Comparison of ENCODE assay signal across 11 cellular contexts in genomic region chr4:2861631-2862436, GRCh38. TPM values are rescaled to one million over a fixed set of nuclear protein-coding genes. Genes with fewer than 3 reads are reported as not detected.
DNase-seq lines count a peak whose midpoint lies in the region; ATAC-seq, FAIRE-seq and TF ChIP-seq lines count a peak whose summit lies in the region.
"Had no signal": no experiment of that assay in that cellular context is flagged by ENCODE, and none has a peak within 500 bp of the region (broad histone marks: within the 10 kb centered on the region; RNA-seq: fewer than 3 reads in every experiment).

No MANE protein-coding gene starts in this region.

- H3K4me1 ChIP-seq in A549 (peaks cover 44% of the 10 kb centered on the region), HUES48 (ENCODE audit: control insufficient read depth, insufficient read depth, low read length) (peaks cover 51% of the 10 kb centered on the region)

- H3K9me3 ChIP-seq in A549 (no peaks in the 10 kb centered on the region), HUES48 (ENCODE audit: control insufficient read depth, insufficient read depth, low read length) (no peaks in the 10 kb centered on the region)

- H3K4me1 Mint-ChIP-seq in effector memory CD8-positive, alpha-beta T cell (ENCODE audit: low read depth in 2 of 2) = peaks cover 45 to 81% of the 10 kb centered on the region in 2 donors
- peaks cover 39 to 85% (median 82%) of the 10 kb centered on the region in 4 donors for H3K4me1 Mint-ChIP-seq in naive thymus-derived CD8-positive, alpha-beta T cell

- TF ChIP-seq CTCF in A549 (IDR thresholded peaks at IDR 0.05) = no peak

- no peak for TF ChIP-seq POLR2A in A549 (IDR thresholded peaks at IDR 0.05; ENCODE audit: low read length)

- peak overlapping the region; percentile 2 to 19 for H3K4me3 Mint-ChIP-seq in effector memory CD8-positive, alpha-beta T cell
- peak overlapping the region in 3 of 10 donors; percentile 12 to 52 (median 41) for H3K4me3 Mint-ChIP-seq in naive thymus-derived CD8-positive, alpha-beta T cell
- H3K4me3 Mint-ChIP-seq: activated CD4-positive, alpha-beta memory T cell treated with anti-CD3 and anti-CD28 coated beads for 36 hours had no signal

- WGBS in A549 (ENCODE audit: missing lambda C conversion rate) = 96% methylated on average over 4 of the region's 4 CpGs

- H3K27me3 ChIP-seq in HUES48 (ENCODE audit: control insufficient read depth, insufficient read depth, low read length) = no peaks in the 10 kb centered on the region

- no peak for FAIRE-seq in A549 (lab: Jason Lieb, UNC)

- DNase-seq in A549 (ENCODE audit: low read depth in 1 of 2, low spot score in 1 of 2) = no peak
- DNase-seq in effector memory CD8-positive, alpha-beta T cell = no peak
- no peak for DNase-seq in naive thymus-derived CD8-positive, alpha-beta T cell
- no peak for DNase-seq in NCI-H524 treated with DMSO at 0.1 percent for 48 hours (lab: John Stamatoyannopoulos, UW)
- DNase-seq in activated CD4-positive, CD25-positive, alpha-beta regulatory T cell (lab: John Stamatoyannopoulos, UW) = no peak
- no peak for DNase-seq in activated gamma-delta T cell treated with Interleukin-2 at 50 U/mL for 16 hours
- DNase-seq: activated CD4-positive, alpha-beta memory T cell treated with anti-CD3 and anti-CD28 coated beads for 36 hours; Kasumi-1; stimulated activated CD4-positive, alpha-beta T cell treated with anti-CD3 and anti-CD28 coated beads, Interleukin-4, amount 100 ng/mL, for 24 hours had no signal

- CTCF ChIA-PET in A549 (lab: Yijun Ruan, JAX) = no interaction called here

- H3K9me3 Mint-ChIP-seq in effector memory CD8-positive, alpha-beta T cell = no peaks in the 10 kb centered on the region
- H3K9me3 Mint-ChIP-seq in naive thymus-derived CD8-positive, alpha-beta T cell = no peaks in the 10 kb centered on the region
- H3K9me3 Mint-ChIP-seq: activated CD4-positive, alpha-beta memory T cell treated with anti-CD3 and anti-CD28 coated beads for 36 hours had no signal

- POLR2A ChIA-PET in A549 (lab: Yijun Ruan, JAX) = no interaction called here
- POLR2A ChIA-PET in naive thymus-derived CD8-positive, alpha-beta T cell (lab: Charles Lee) = interaction anchor here (0.9 to 1.7 kb wide), 2 partner anchors 9 to 16 kb away, joined by 3 to 13 read pairs; no protein-coding TSS in a partner anchor

- no peak for TF ChIP-seq RAD21 in A549 (conservative IDR thresholded peaks at IDR 0.05 in 1 of 2, IDR thresholded peaks at IDR 0.05 in 1 of 2)

- peak overlapping the region; percentile 27; the same call in 1 of the 3 replicates for H3K4me2 ChIP-seq in A549

- H3K27ac ChIP-seq in A549 (peak overlapping the region in 1 of 2 experiments; percentile 28; a peak in 1 of 6 replicates), HUES48 (ENCODE audit: low read depth, low read length) (peak overlapping the region; percentile 84)

- no peak for TF ChIP-seq EP300 in A549 (IDR thresholded peaks at IDR 0.05)

- H3K36me3 ChIP-seq in HUES48 (ENCODE audit: control insufficient read depth, insufficient read depth, low read length) = no peaks in the 10 kb centered on the region

- no peaks in the 10 kb centered on the region for H3K27me3 Mint-ChIP-seq in effector memory CD8-positive, alpha-beta T cell
- no peaks in the 10 kb centered on the region for H3K27me3 Mint-ChIP-seq in naive thymus-derived CD8-positive, alpha-beta T cell
- H3K27me3 Mint-ChIP-seq: activated CD4-positive, alpha-beta memory T cell treated with anti-CD3 and anti-CD28 coated beads for 36 hours had no signal

- H3K4me3 ChIP-seq in A549 (no peak overlapping the region), HUES48 (ENCODE audit: low read depth, low read length) (peak overlapping the region; percentile 2; the same call in 1 of the 2 replicates)

- peak overlapping the region; percentile 41 to 70 for H3K27ac Mint-ChIP-seq in effector memory CD8-positive, alpha-beta T cell
- H3K27ac Mint-ChIP-seq in naive thymus-derived CD8-positive, alpha-beta T cell = peak overlapping the region in 9 of 10 donors; percentile 24 to 81 (median 59)
- H3K27ac Mint-ChIP-seq: activated CD4-positive, alpha-beta memory T cell treated with anti-CD3 and anti-CD28 coated beads for 36 hours had no signal

- peaks cover 3% of the 10 kb centered on the region for H3K36me3 Mint-ChIP-seq in effector memory CD8-positive, alpha-beta T cell (ENCODE audit: insufficient read depth)
- peaks cover 0 to 14% (median 0%) of the 10 kb centered on the region in 3 donors for H3K36me3 Mint-ChIP-seq in naive thymus-derived CD8-positive, alpha-beta T cell

- no peak for ATAC-seq in A549
- no peak for ATAC-seq in effector memory CD8-positive, alpha-beta T cell (replicated peaks)
- no peak for ATAC-seq in naive thymus-derived CD8-positive, alpha-beta T cell
- no peak for ATAC-seq in HG02884 (IDR thresholded peaks at IDR 0.05; ENCODE audit: unreplicated experiment)

- peak overlapping the region; percentile 11; the same call in 1 of the 2 replicates for H3K9ac ChIP-seq in HUES48 (ENCODE audit: low read depth, low read length)

TF ChIP-seq in A549, 52 proteins besides CTCF, POLR2A, EP300 and RAD21:
- TF ChIP-seq GATA3 (IDR thresholded peaks at IDR 0.05; ENCODE audit: borderline replicate concordance) = no peak
- no peak for TF ChIP-seq NR3C1 (IDR thresholded peaks at IDR 0.05)
- no peak for TF ChIP-seq CHD2 (IDR thresholded peaks at IDR 0.05; ENCODE audit: low read length, partially characterized antibody)
- no peak for TF ChIP-seq HOXB13 (CRISPR knock-in tag; IDR thresholded peaks at IDR 0.05; ENCODE audit: low read depth)
- no peak for TF ChIP-seq CHD4 (IDR thresholded peaks at IDR 0.05; ENCODE audit: borderline replicate concordance)
- no peak for TF ChIP-seq HOXB5 (CRISPR knock-in tag; IDR thresholded peaks at IDR 0.05)
- no peak for TF ChIP-seq FOXS1 (CRISPR knock-in tag; IDR thresholded peaks at IDR 0.05)
- no peak for TF ChIP-seq CBX8 (IDR thresholded peaks at IDR 0.05)
- TF ChIP-seq ZSCAN20 (CRISPR knock-in tag; IDR thresholded peaks at IDR 0.05) = no peak
- no peak for TF ChIP-seq HEYL (CRISPR knock-in tag; IDR thresholded peaks at IDR 0.05)
- no peak for TF ChIP-seq ATOH8 (CRISPR knock-in tag; IDR thresholded peaks at IDR 0.05; ENCODE audit: low read depth)
- TF ChIP-seq FOSB (CRISPR knock-in tag; IDR thresholded peaks at IDR 0.05) = no peak
- TF ChIP-seq HOXA7 (CRISPR knock-in tag; IDR thresholded peaks at IDR 0.05) = no peak
- no peak for TF ChIP-seq NPAS2 (CRISPR knock-in tag; IDR thresholded peaks at IDR 0.05; ENCODE audit: borderline replicate concordance)
- TF ChIP-seq ZNF302 (CRISPR knock-in tag; IDR thresholded peaks at IDR 0.05) = no peak

RNA-seq across cellular contexts. Expression of gene ADD1, which starts 18.2 kb away (rescaled TPM):
- polyA plus RNA-seq in A549 (2011; rRNA removed) = 59.7 and 78.6 TPM in 2 replicates
- 83.5 and 88.0 TPM in 2 replicates for polyA plus RNA-seq in A549 (2012; cell fraction: cytosol; rRNA removed)
- 176 and 217 TPM in 2 replicates for polyA plus RNA-seq in A549 (2012; cell fraction: nucleus; rRNA removed)
- 60.3 to 69.5 TPM (median 62.9 TPM) in 3 replicates for polyA plus RNA-seq in A549 (2017; fragmentation: RNase III; extraction: RNeasy Plus Mini Kit Qiagen cat#74134 plus additional on column Dnase treatment)
- 41.2 and 51.2 TPM in 2 replicates for polyA minus RNA-seq in A549 (2011; rRNA and poly(A)+ RNA removed)
- total RNA-seq in naive thymus-derived CD8-positive, alpha-beta T cell = 100 to 1,000 TPM; 302 to 309 TPM
- 100 to 1,000 TPM; 129 to 151 (median 150) TPM for polyA plus RNA-seq in naive thymus-derived CD8-positive, alpha-beta T cell
